ENCODE assay signal across 16 cellular contexts in genomic region chr9:83754383-83754977, GRCh38. TPM values are rescaled to one million over a fixed set of nuclear protein-coding genes. Genes with fewer than 3 reads are reported as not detected.
A peak's percentile ranks its signal among the peaks of the same experiment; 100 is the strongest.
DNase-seq lines count a peak whose midpoint lies in the region; ATAC-seq and TF ChIP-seq lines count a peak whose summit lies in the region.
"Had no signal": no experiment of that assay in that cellular context is flagged by ENCODE, and none has a peak within 500 bp of the region (broad histone marks: within the 10 kb centered on the region; RNA-seq: fewer than 3 reads in every experiment).

No MANE protein-coding gene starts in this region.

- TF ChIP-seq CTCF in NB4 (IDR thresholded peaks at IDR 0.05; ENCODE audit: low read depth, low read length), result no peak
- no peak for TF ChIP-seq CTCF in esophagus muscularis mucosa (IDR thresholded peaks at IDR 0.05)

- ATAC-seq in GM18519 (IDR thresholded peaks at IDR 0.05; ENCODE audit: low FRiP score, unreplicated experiment) (peak; percentile 76), GM21526 (IDR thresholded peaks at IDR 0.05; ENCODE audit: low FRiP score, unreplicated experiment) (peak; percentile 81), HG03066 (IDR thresholded peaks at IDR 0.05; ENCODE audit: low read depth, unreplicated experiment) (peak; percentile 95)

- H3K4me3 ChIP-seq in NB4 (ENCODE audit: low read depth, low read length), result no peak overlapping the region
- H3K4me3 ChIP-seq in effector memory CD4-positive, alpha-beta T cell (ENCODE audit: insufficient read depth, low read depth, low read length, poor library complexity, severe bottlenecking), result no peak overlapping the region
- H3K4me3 ChIP-seq in esophagus muscularis mucosa, result no peak overlapping the region
- H3K4me3 ChIP-seq: BLaER1, SJCRH30, tibial nerve had no signal

- TF ChIP-seq EP300 in esophagus muscularis mucosa (IDR thresholded peaks at IDR 0.05), result no peak

- no peaks in the 10 kb centered on the region for H3K4me1 ChIP-seq in effector memory CD4-positive, alpha-beta T cell (ENCODE audit: control insufficient read depth, insufficient read depth, low read length, poor library complexity, severe bottlenecking)
- no peaks in the 10 kb centered on the region for H3K4me1 ChIP-seq in esophagus muscularis mucosa
- H3K4me1 ChIP-seq: BLaER1, SJCRH30, tibial nerve had no signal

- H3K36me3 ChIP-seq in effector memory CD4-positive, alpha-beta T cell (ENCODE audit: control insufficient read depth, insufficient read depth, low read length), result no peaks in the 10 kb centered on the region
- H3K36me3 ChIP-seq in esophagus muscularis mucosa, result peaks cover 7 to 44% (median 13%) of the 10 kb centered on the region in 4 donors
- H3K36me3 ChIP-seq: SJCRH30 had no signal

- H3K9me3 ChIP-seq in effector memory CD4-positive, alpha-beta T cell (ENCODE audit: control insufficient read depth, low read length), result no peaks in the 10 kb centered on the region
- no peaks in the 10 kb centered on the region for H3K9me3 ChIP-seq in esophagus muscularis mucosa
- H3K9me3 ChIP-seq: BLaER1, SJCRH30, tibial nerve had no signal

- no peak overlapping the region for H3K27ac ChIP-seq in effector memory CD4-positive, alpha-beta T cell (ENCODE audit: insufficient read depth, low read length, poor library complexity, severe bottlenecking)
- H3K27ac ChIP-seq in esophagus muscularis mucosa (replicated peaks in 1 of 4), result no peak overlapping the region
- H3K27ac ChIP-seq: BLaER1, SJCRH30, tibial nerve had no signal

- DNase-seq in NB4 (ENCODE audit: low read depth), result peak; percentile 33
- DNase-seq in effector memory CD4-positive, alpha-beta T cell, result no peak
- no peak for DNase-seq in DMS114 treated with DMSO at 0.1 percent for 48 hours (lab: John Stamatoyannopoulos, UW; ENCODE audit: unreplicated experiment)
- DNase-seq in esophagus muscularis mucosa (ENCODE audit: extremely low spot score), result no peak
- DNase-seq in activated T-cell treated with anti-CD3 and anti-CD28 coated beads for 4 hours, result no peak
- DNase-seq: activated CD4-positive, alpha-beta T cell treated with anti-CD3 and anti-CD28 coated beads for 1 hour; activated naive CD4-positive, alpha-beta T cell; caudate nucleus; HFFc6; NCI-H446 treated with DMSO at 0.1 percent for 48 hours; SJCRH30 had no signal

- intact Hi-C loops in esophagus muscularis mucosa (cut with DNase I), result no loop called here

- no peaks in the 10 kb centered on the region for H3K27me3 ChIP-seq in effector memory CD4-positive, alpha-beta T cell (replicated peaks; ENCODE audit: control insufficient read depth, insufficient read depth, low read length, poor library complexity, severe bottlenecking)
- no peaks in the 10 kb centered on the region for H3K27me3 ChIP-seq in esophagus muscularis mucosa
- H3K27me3 ChIP-seq: BLaER1, SJCRH30, tibial nerve had no signal

- TF ChIP-seq POLR2A in NB4 (IDR thresholded peaks at IDR 0.05; ENCODE audit: extremely low read depth, insufficient read length) (no peak), esophagus muscularis mucosa (IDR thresholded peaks at IDR 0.05; ENCODE audit: low read depth) (no peak)

RNA-seq across cellular contexts. Expression of gene UBQLN1, which starts 46.7 kb away (rescaled TPM):
- 100 to 1,000 TPM; 112 to 123 (median 119) TPM for total RNA-seq in esophagus muscularis mucosa
